30 cellular contexts compared by ENCODE assay signal in the genomic region with DNA sequence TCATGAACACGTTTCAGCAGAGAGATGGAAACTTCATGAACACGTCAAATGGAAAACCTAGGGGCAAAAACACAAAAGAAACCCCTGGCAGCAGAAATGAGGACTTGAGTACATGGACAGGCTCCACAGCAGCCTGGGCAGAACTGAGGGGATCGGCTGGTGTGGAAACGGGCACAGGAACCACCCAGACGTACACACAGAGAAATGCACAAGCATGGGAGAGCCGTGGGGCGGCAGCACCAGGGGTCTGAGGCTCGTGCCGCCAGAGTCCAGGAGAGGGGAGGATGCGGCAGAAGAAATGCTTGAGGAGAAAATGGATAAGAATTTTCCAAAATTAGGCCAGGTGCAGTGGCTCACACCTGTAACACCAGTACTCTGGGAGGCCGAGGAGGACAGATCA.
"Had no signal": no experiment of that assay in that cellular context is flagged by ENCODE, and none has a peak within 500 bp of the region (broad histone marks: within the 10 kb centered on the region; RNA-seq: fewer than 3 reads in every experiment).

No MANE protein-coding gene starts in this region.

- H3K9me3 Mint-ChIP-seq: naive thymus-derived CD8-positive, alpha-beta T cell; neural crest cell; stimulated activated memory B cell treated with anti-CD40 and anti-IgM and Interleukin-4, amounts not matched to agents 10 μg/mL and 1 μg/mL and 100 μg/mL, for 72 hours; stimulated activated naive CD8-positive, alpha-beta T cell treated with anti-CD3 and anti-CD28 coated beads, Interleukin-15, amount 100 ng/mL, for 72 hours had no signal

- H3K4me3 ChIP-seq: heart right ventricle, hepatocyte, lower lobe of right lung, pancreas, psoas muscle, spleen, tibial nerve, upper lobe of left lung, vagina had no signal

- H3K27ac ChIP-seq: heart right ventricle, hepatocyte, lower lobe of right lung, pancreas, psoas muscle, spleen, tibial nerve, upper lobe of left lung, vagina had no signal

- ATAC-seq: heart right ventricle; left cardiac atrium; left lobe of liver; left ventricle myocardium superior; lower lobe of right lung; naive thymus-derived CD8-positive, alpha-beta T cell; pancreas; psoas muscle; sciatic nerve; stimulated activated memory B cell treated with anti-CD40 and anti-IgM and Interleukin-4, amounts not matched to agents 10 μg/mL and 1 μg/mL and 100 μg/mL, for 72 hours; stimulated activated naive CD8-positive, alpha-beta T cell treated with anti-CD3 and anti-CD28 coated beads, Interleukin-15, amount 100 ng/mL, for 72 hours had no signal

- H3K27me3 ChIP-seq: heart right ventricle, hepatocyte, pancreas, spleen, tibial nerve, upper lobe of left lung, vagina had no signal

- H3K4me1 ChIP-seq: lower lobe of right lung, pancreas, psoas muscle, spleen, tibial nerve, vagina had no signal

- DNase-seq: heart right ventricle; islet precursor cell; kidney glomerular epithelial cell; left cardiac atrium; left ventricle myocardium superior; lower lobe of right lung; mammary epithelial cell; mesenchymal stem cell; naive thymus-derived CD8-positive, alpha-beta T cell; nucleus accumbens; pancreas; psoas muscle; small intestine; spleen; stimulated activated CD4-positive, alpha-beta T cell treated with anti-CD3 and anti-CD28 coated beads, Interleukin-1b, Interleukin-23, amount 100 ng/mL, for 48 hours; stimulated activated CD4-positive, alpha-beta T cell treated with anti-CD3 and anti-CD28 coated beads, Interleukin-2, amount 100 ng/mL, for 48 hours; stimulated activated CD4-positive, alpha-beta T cell treated with anti-CD3 and anti-CD28 coated beads, Interleukin-4, amount 100 ng/mL, for 4 hours; stimulated activated CD8-positive, alpha-beta memory T cell treated with anti-CD3 and anti-CD28 coated beads, Interleukin-4, amount 100 ng/mL, for 48 hours; stimulated activated naive CD4-positive, alpha-beta T cell treated with Interleukin-2 at 50 U/mL for 16 hours; stimulated activated naive CD8-positive, alpha-beta T cell treated with anti-CD3 and anti-CD28 coated beads, Interleukin-15, amount 100 ng/mL, for 72 hours; substantia nigra; upper lobe of left lung had no signal

- H2AFZ ChIP-seq: hepatocyte had no signal

- H3K27ac Mint-ChIP-seq: stimulated activated memory B cell treated with anti-CD40 and anti-IgM and Interleukin-4, amounts not matched to agents 10 μg/mL and 1 μg/mL and 100 μg/mL, for 72 hours had no signal

- H3K4me2 ChIP-seq: hepatocyte had no signal

- H3K4me1 Mint-ChIP-seq: nephron; stimulated activated memory B cell treated with anti-CD40 and anti-IgM and Interleukin-4, amounts not matched to agents 10 μg/mL and 1 μg/mL and 100 μg/mL, for 72 hours; stimulated activated naive CD8-positive, alpha-beta T cell treated with anti-CD3 and anti-CD28 coated beads, Interleukin-15, amount 100 ng/mL, for 72 hours had no signal

- H3K9me3 ChIP-seq: heart right ventricle, lower lobe of right lung, pancreas, psoas muscle, spleen, tibial nerve, upper lobe of left lung, vagina had no signal

- H3K4me3 Mint-ChIP-seq: naive thymus-derived CD8-positive, alpha-beta T cell; nephron; neural crest cell; stimulated activated memory B cell treated with anti-CD40 and anti-IgM and Interleukin-4, amounts not matched to agents 10 μg/mL and 1 μg/mL and 100 μg/mL, for 72 hours; stimulated activated naive CD8-positive, alpha-beta T cell treated with anti-CD3 and anti-CD28 coated beads, Interleukin-15, amount 100 ng/mL, for 72 hours had no signal

- H3K27me3 Mint-ChIP-seq: naive thymus-derived CD8-positive, alpha-beta T cell; stimulated activated memory B cell treated with anti-CD40 and anti-IgM and Interleukin-4, amounts not matched to agents 10 μg/mL and 1 μg/mL and 100 μg/mL, for 72 hours; stimulated activated naive CD8-positive, alpha-beta T cell treated with anti-CD3 and anti-CD28 coated beads, Interleukin-15, amount 100 ng/mL, for 72 hours had no signal

- H3K79me2 ChIP-seq: hepatocyte had no signal
